In the genomic region with DNA sequence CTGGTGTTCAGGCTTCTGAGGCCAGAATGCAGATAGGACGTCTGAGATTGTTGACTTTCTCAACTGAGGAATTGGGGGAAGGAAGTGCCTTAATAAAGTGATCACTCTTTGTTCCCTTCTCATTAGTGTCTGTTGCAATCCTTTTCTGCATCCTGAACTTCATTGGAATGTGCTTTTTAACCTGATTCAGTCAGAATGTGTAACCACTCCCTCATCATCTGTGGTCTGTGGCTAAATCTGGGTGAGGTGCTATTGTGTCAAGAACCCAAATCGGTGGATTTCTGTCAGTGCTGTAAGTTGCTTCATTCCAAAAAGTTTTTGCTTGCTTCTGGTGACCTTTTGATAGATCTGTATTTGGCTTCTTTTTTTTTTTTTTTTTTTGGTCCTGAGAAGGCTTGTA, we compare ENCODE assay signal across 11 cellular contexts. TPM values are rescaled to one million over a fixed set of nuclear protein-coding genes. Genes with fewer than 3 reads are reported as not detected.
DNase-seq lines count a peak whose midpoint lies in the region; ATAC-seq, FAIRE-seq and TF ChIP-seq lines count a peak whose summit lies in the region.
"Had no signal": no experiment of that assay in that cellular context is flagged by ENCODE, and none has a peak within 500 bp of the region (broad histone marks: within the 10 kb centered on the region; RNA-seq: fewer than 3 reads in every experiment).

No MANE protein-coding gene starts in this region.

- no peak overlapping the region for H3K4me3 ChIP-seq in KMS-11 (IDR thresholded peaks at IDR 0.05; ENCODE audit: insufficient read depth, low read depth, low read length)
- no peak overlapping the region for H3K4me3 ChIP-seq in brain microvascular endothelial cell (ENCODE audit: low read depth, low read length)
- H3K4me3 ChIP-seq: lung had no signal

- H3K36me3 ChIP-seq in KMS-11 (ENCODE audit: insufficient read depth) = peaks cover 12% of the 10 kb centered on the region; the same call in 1 of the 2 replicates
- H3K36me3 ChIP-seq in brain microvascular endothelial cell (replicated peaks) = peaks cover 65% of the 10 kb centered on the region

- intact Hi-C loops in CD4-positive, alpha-beta T cell (cut with DNase I, micrococcal nuclease) = loop anchor here in 1 of 2 experiments (1.0 kb wide), 1 partner anchor 20 kb away; no protein-coding TSS in a partner anchor

- H3K27me3 ChIP-seq in CD4-positive, alpha-beta T cell (ENCODE audit: control insufficient read depth, insufficient read depth, low read length) = no peaks in the 10 kb centered on the region
- no peaks in the 10 kb centered on the region for H3K27me3 ChIP-seq in KMS-11 (ENCODE audit: insufficient read depth, low read depth)
- H3K27me3 ChIP-seq in brain microvascular endothelial cell (replicated peaks) = no peaks in the 10 kb centered on the region

- H3K4me1 Mint-ChIP-seq in CD4-positive, alpha-beta T cell (ENCODE audit: low read depth) = peaks cover 68% of the 10 kb centered on the region
- H3K4me1 Mint-ChIP-seq: H9 had no signal

- no peak overlapping the region for H3K9ac ChIP-seq in KMS-11

- CTCF ChIA-PET in CD4-positive, alpha-beta T cell (lab: Charles Lee) = interaction anchor here (1.3 kb wide), 1 partner anchor 55 kb away, joined by 3 read pairs; no protein-coding TSS in a partner anchor

- H3K79me2 ChIP-seq in KMS-11 (ENCODE audit: insufficient read depth, low read depth) = peaks cover 54% of the 10 kb centered on the region

- POLR2A ChIA-PET in CD4-positive, alpha-beta T cell (lab: Charles Lee) = interaction anchor here (2.0 kb wide), 1 partner anchor 37 kb away, joined by 10 read pairs; no protein-coding TSS in a partner anchor

- no peaks in the 10 kb centered on the region for H3K27me3 Mint-ChIP-seq in CD4-positive, alpha-beta T cell

- H3K36me3 Mint-ChIP-seq in CD4-positive, alpha-beta T cell (ENCODE audit: low read depth) = peaks cover 73% of the 10 kb centered on the region

- ATAC-seq in CD4-positive, alpha-beta T cell (ENCODE audit: poor library complexity) = peak; percentile 52

- H3K9me3 Mint-ChIP-seq in CD4-positive, alpha-beta T cell = no peaks in the 10 kb centered on the region
- H3K9me3 Mint-ChIP-seq: H9 had no signal

- peak overlapping the region; percentile 84 for H3K27ac Mint-ChIP-seq in CD4-positive, alpha-beta T cell

- no peak overlapping the region for H3K4me3 Mint-ChIP-seq in CD4-positive, alpha-beta T cell
- H3K4me3 Mint-ChIP-seq: H9 had no signal

- no peak for FAIRE-seq in frontal cortex (lab: Jason Lieb, UNC)

- peaks cover 87% of the 10 kb centered on the region for H3K4me1 ChIP-seq in KMS-11 (ENCODE audit: low read depth, poor library complexity, severe bottlenecking)

- peaks cover 12% of the 10 kb centered on the region for H4K20me1 ChIP-seq in KMS-11 (ENCODE audit: insufficient read depth)

- no peak for TF ChIP-seq CTCF in CD4-positive, alpha-beta T cell (IDR thresholded peaks at IDR 0.05)
- TF ChIP-seq CTCF in KMS-11 (conservative IDR thresholded peaks at IDR 0.05; ENCODE audit: low read depth, low read length) (no peak), brain microvascular endothelial cell (IDR thresholded peaks at IDR 0.05; ENCODE audit: low read depth, low read length, missing control alignments) (no peak)

- in situ Hi-C loops in brain microvascular endothelial cell (cut with HindIII; ENCODE audit: low pct_ligation_motif_present, low sequenced_read_pairs) = no loop called here

- no peak for DNase-seq in CD4-positive, alpha-beta T cell
- peak; percentile 16 for DNase-seq in brain microvascular endothelial cell
- DNase-seq in non-pigmented ciliary epithelial cell (ENCODE audit: low read depth) = peak; percentile 75
- no peak for DNase-seq in frontal cortex (ENCODE audit: low spot score in 2 of 2)
- DNase-seq in NCI-H748 treated with DMSO at 0.1 percent for 48 hours (lab: John Stamatoyannopoulos, UW) = no peak
- DNase-seq in HuH-7 (ENCODE audit: low spot score) = no peak
- DNase-seq in SIG-M5 (lab: John Stamatoyannopoulos, UW) = no peak
- DNase-seq: H9, NCI-H82 had no signal

- no peaks in the 10 kb centered on the region for H3K9me3 ChIP-seq in CD4-positive, alpha-beta T cell (ENCODE audit: control insufficient read depth, low read length)

- no peak overlapping the region for H2AFZ ChIP-seq in KMS-11 (ENCODE audit: low read depth)

- H3K4me2 ChIP-seq in KMS-11 = peak overlapping the region; percentile 22

- H3K27ac ChIP-seq in CD4-positive, alpha-beta T cell (ENCODE audit: low read depth, low read length) = no peak overlapping the region
- peak overlapping the region; percentile 5; the same call in 1 of the 2 replicates for H3K27ac ChIP-seq in KMS-11
- peak overlapping the region; percentile 7 for H3K27ac ChIP-seq in brain microvascular endothelial cell

RNA-seq across cellular contexts. Expression of a gene that starts 38.2 kb away (rescaled TPM):
- total RNA-seq in CD4-positive, alpha-beta T cell = 100 to 1,000 TPM; 102 to 103 TPM
- total RNA-seq in frontal cortex = 17.1 TPM

RNA-seq across cellular contexts. Expression of a gene that starts 53.8 kb away (rescaled TPM):
- total RNA-seq in CD4-positive, alpha-beta T cell = 1 to 10 TPM; 3.8 to 4.7 TPM
- 4.5 TPM for total RNA-seq in frontal cortex

Comparison
In these comparisons a context has a peak if more than half of its experiments do, and no peak if none do; other contexts are left out.
1. DNase-seq: peak in brain microvascular endothelial cell (single experiment) and non-pigmented ciliary epithelial cell (single experiment); none in CD4-positive, alpha-beta T cell (0 of 10), frontal cortex (0 of 2), NCI-H748 treated with DMSO at 0.1 percent for 48 hours (single experiment), HuH-7 (single experiment) and SIG-M5 (single experiment).